ENCODE assay signal across 13 cellular contexts in the genomic region with DNA sequence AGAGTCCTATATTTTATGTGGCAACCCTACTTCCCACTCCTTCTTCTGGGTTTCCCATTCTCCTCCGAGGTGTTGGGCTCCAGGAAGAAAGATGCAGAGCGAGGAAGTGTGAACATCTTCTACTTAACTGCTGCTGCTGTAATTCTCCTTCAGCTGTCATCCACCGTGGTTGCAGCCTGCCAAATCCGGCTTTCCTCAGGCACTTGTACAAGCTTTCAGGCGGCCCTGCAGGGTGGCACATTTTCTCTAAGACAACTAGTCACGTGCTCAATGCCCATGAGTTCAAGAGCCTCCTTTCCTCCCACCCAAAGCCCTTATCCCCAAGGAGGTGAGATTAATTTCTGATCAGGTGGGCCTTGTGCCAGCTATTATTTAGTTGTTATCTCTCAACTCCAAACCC.
"Had no signal": no experiment of that assay in that cellular context is flagged by ENCODE, and none has a peak within 500 bp of the region (broad histone marks: within the 10 kb centered on the region; RNA-seq: fewer than 3 reads in every experiment).

No MANE protein-coding gene starts in this region.

- H3K27ac Mint-ChIP-seq: activated naive CD4-positive, alpha-beta T cell treated with anti-CD3 and anti-CD28 coated beads, Interleukin-2, amount 50 U/mL, for 24 hours; naive thymus-derived CD4-positive, alpha-beta T cell; T-helper 1 cell treated with Interleukin-12 subunit alpha and Interleukin-12 subunit beta and Interleukin-4 antibody, amounts not matched to agents 30 μg/mL and 1 μg/mL, for 36 hours had no signal

- H3K4me1 Mint-ChIP-seq: activated naive CD4-positive, alpha-beta T cell treated with anti-CD3 and anti-CD28 coated beads, Interleukin-2, amount 50 U/mL, for 24 hours; naive thymus-derived CD4-positive, alpha-beta T cell had no signal

- H3K36me3 ChIP-seq: esophagus muscularis mucosa, suprapubic skin, upper lobe of left lung had no signal

- ATAC-seq: left cardiac atrium; naive thymus-derived CD4-positive, alpha-beta T cell had no signal

- H3K27ac ChIP-seq: esophagus muscularis mucosa, suprapubic skin, upper lobe of left lung had no signal

- H3K4me3 ChIP-seq: esophagus muscularis mucosa, lung, suprapubic skin, upper lobe of left lung had no signal

- H3K27me3 ChIP-seq: upper lobe of left lung had no signal

- H3K4me3 Mint-ChIP-seq: activated naive CD4-positive, alpha-beta T cell treated with anti-CD3 and anti-CD28 coated beads, Interleukin-2, amount 50 U/mL, for 24 hours; naive thymus-derived CD4-positive, alpha-beta T cell; T-helper 1 cell treated with Interleukin-12 subunit alpha and Interleukin-12 subunit beta and Interleukin-4 antibody, amounts not matched to agents 30 μg/mL and 1 μg/mL, for 36 hours had no signal

- H3K4me1 ChIP-seq: esophagus muscularis mucosa, suprapubic skin, upper lobe of left lung had no signal

- DNase-seq: activated CD4-positive, alpha-beta T cell treated with anti-CD3 and anti-CD28 coated beads, Interleukin-2, amount 50 U/mL, for 1 hour; activated CD4-positive, CD25-positive, alpha-beta regulatory T cell; glutamatergic neuron; left cardiac atrium; naive thymus-derived CD4-positive, alpha-beta T cell; stimulated activated CD4-positive, alpha-beta T cell treated with anti-CD3 and anti-CD28 coated beads, Interleukin-2, amount 100 ng/mL, for 48 hours; stimulated activated naive CD4-positive, alpha-beta T cell treated with Interleukin-2 at 50 U/mL for 16 hours; upper lobe of left lung had no signal
